Comparison of ENCODE assay signal across 10 cellular contexts in the genomic region with DNA sequence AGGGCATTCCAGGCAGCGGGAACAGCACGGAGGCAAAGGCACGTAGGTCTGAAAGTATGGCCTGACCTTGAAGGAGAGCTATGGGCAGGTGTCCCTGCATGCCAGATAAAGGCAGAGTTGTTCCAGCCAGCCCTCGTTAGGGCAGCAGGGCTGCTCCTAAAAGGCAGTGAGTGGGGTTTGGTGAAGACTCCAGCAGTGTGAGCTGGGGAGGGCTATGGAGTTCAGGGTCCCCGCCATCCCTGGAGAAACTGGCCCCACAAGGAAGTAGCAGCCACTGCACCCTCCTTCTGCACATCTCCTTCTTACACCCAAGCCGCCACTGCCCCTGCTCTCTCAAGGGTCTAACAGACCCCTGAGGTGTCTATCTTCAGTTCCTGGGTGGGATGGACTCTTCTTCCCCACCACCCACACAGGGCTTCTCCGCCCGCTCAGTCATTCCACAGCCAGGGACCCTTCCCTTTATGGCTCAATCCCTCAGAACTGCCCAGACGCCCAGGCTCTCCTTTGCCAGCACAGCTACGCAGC. TPM values are rescaled to one million over a fixed set of nuclear protein-coding genes. Genes with fewer than 3 reads are reported as not detected.
DNase-seq lines count a peak whose midpoint lies in the region; ATAC-seq and TF ChIP-seq lines count a peak whose summit lies in the region.
"Had no signal": no experiment of that assay in that cellular context is flagged by ENCODE, and none has a peak within 500 bp of the region (broad histone marks: within the 10 kb centered on the region; RNA-seq: fewer than 3 reads in every experiment).

No MANE protein-coding gene starts in this region.

- POLR2A ChIA-PET in HEK293 (lab: Yijun Ruan, JAX): no interaction called here

- no peaks in the 10 kb centered on the region for H3K27me3 ChIP-seq in iPS-20b (ENCODE audit: insufficient read depth, low read length)
- H3K27me3 ChIP-seq: SJCRH30 had no signal

- CTCF ChIA-PET in HEK293 (lab: Yijun Ruan, JAX): interaction anchor here (2.1 kb wide), 1 partner anchor 267 kb away, joined by 5 read pairs; no protein-coding TSS in a partner anchor

- TF ChIP-seq CTCF in HEK293 (tag by site-specific recombination; IDR thresholded peaks at IDR 0.05): no peak
- TF ChIP-seq CTCF in GM13976 (IDR thresholded peaks at IDR 0.05; ENCODE audit: borderline replicate concordance, control extremely low read depth, extremely low read depth, insufficient read depth, missing control alignments): no peak

- ATAC-seq in activated T-helper 17 cell treated with anti-CD3 and anti-CD28 coated beads, Interleukin-2, amount 50 U/mL, for 72 hours (replicated peaks): no peak
- no peak for ATAC-seq in stimulated activated effector memory CD8-positive, alpha-beta T cell treated with anti-CD3 and anti-CD28 coated beads, Interleukin-12 subunit alpha, Interleukin-12 subunit beta, amount 100 ng/mL, for 72 hours
- no peak for ATAC-seq in GM18909 (IDR thresholded peaks at IDR 0.05; ENCODE audit: poor library complexity, unreplicated experiment)
- ATAC-seq in GM21717 (IDR thresholded peaks at IDR 0.05; ENCODE audit: unreplicated experiment): no peak

- peaks cover 100% of the 10 kb centered on the region for H3K36me3 Mint-ChIP-seq in activated T-helper 17 cell treated with anti-CD3 and anti-CD28 coated beads, Interleukin-2, amount 50 U/mL, for 72 hours (ENCODE audit: low read depth)
- H3K36me3 Mint-ChIP-seq in stimulated activated effector memory CD8-positive, alpha-beta T cell treated with anti-CD3 and anti-CD28 coated beads, Interleukin-12 subunit alpha, Interleukin-12 subunit beta, amount 100 ng/mL, for 72 hours: peaks cover 91% of the 10 kb centered on the region

- H3K4me1 Mint-ChIP-seq in activated T-helper 17 cell treated with anti-CD3 and anti-CD28 coated beads, Interleukin-2, amount 50 U/mL, for 72 hours: peaks cover 46% of the 10 kb centered on the region
- peaks cover 92% of the 10 kb centered on the region for H3K4me1 Mint-ChIP-seq in stimulated activated effector memory CD8-positive, alpha-beta T cell treated with anti-CD3 and anti-CD28 coated beads, Interleukin-12 subunit alpha, Interleukin-12 subunit beta, amount 100 ng/mL, for 72 hours

- no peaks in the 10 kb centered on the region for H3K9me3 ChIP-seq in HEK293 (ENCODE audit: control insufficient read depth, insufficient read depth, low read depth, low read length)
- H3K9me3 ChIP-seq in iPS-20b (ENCODE audit: insufficient read depth, low read depth, low read length): no peaks in the 10 kb centered on the region
- H3K9me3 ChIP-seq: SJCRH30 had no signal

- no peaks in the 10 kb centered on the region for H3K36me3 ChIP-seq in HEK293 (ENCODE audit: control insufficient read depth in 2 of 2, insufficient read depth in 1 of 2, low read length in 2 of 2)
- no peaks in the 10 kb centered on the region for H3K36me3 ChIP-seq in iPS-20b (ENCODE audit: insufficient read depth, low read depth, low read length)
- H3K36me3 ChIP-seq: SJCRH30 had no signal

- no peaks in the 10 kb centered on the region for H3K27me3 Mint-ChIP-seq in activated T-helper 17 cell treated with anti-CD3 and anti-CD28 coated beads, Interleukin-2, amount 50 U/mL, for 72 hours

- H3K27ac Mint-ChIP-seq in activated T-helper 17 cell treated with anti-CD3 and anti-CD28 coated beads, Interleukin-2, amount 50 U/mL, for 72 hours: peak overlapping the region; percentile 98
- H3K27ac Mint-ChIP-seq in stimulated activated effector memory CD8-positive, alpha-beta T cell treated with anti-CD3 and anti-CD28 coated beads, Interleukin-12 subunit alpha, Interleukin-12 subunit beta, amount 100 ng/mL, for 72 hours: peak overlapping the region; percentile 96

- H3K9ac ChIP-seq in iPS-20b (ENCODE audit: low read depth, low read length): 0 out of 2 replicates have a peak overlapping the region, but pooled peaks have one; percentile 76

- H3K4me3 ChIP-seq in HEK293 (ENCODE audit: low read depth, low read length) (no peak overlapping the region), iPS-20b (ENCODE audit: low read length) (peak overlapping the region; percentile 66; the same call in 1 of the 2 replicates)

- H3K4me1 ChIP-seq in HEK293 (ENCODE audit: control insufficient read depth, insufficient read depth, low read length) (no peaks in the 10 kb centered on the region), iPS-20b (ENCODE audit: insufficient read depth, low read length) (peaks cover 64% of the 10 kb centered on the region)

- no peaks in the 10 kb centered on the region for H3K9me3 Mint-ChIP-seq in activated T-helper 17 cell treated with anti-CD3 and anti-CD28 coated beads, Interleukin-2, amount 50 U/mL, for 72 hours
- H3K9me3 Mint-ChIP-seq in stimulated activated effector memory CD8-positive, alpha-beta T cell treated with anti-CD3 and anti-CD28 coated beads, Interleukin-12 subunit alpha, Interleukin-12 subunit beta, amount 100 ng/mL, for 72 hours: no peaks in the 10 kb centered on the region

- peak overlapping the region; percentile 91 for H3K4me3 Mint-ChIP-seq in activated T-helper 17 cell treated with anti-CD3 and anti-CD28 coated beads, Interleukin-2, amount 50 U/mL, for 72 hours
- H3K4me3 Mint-ChIP-seq in stimulated activated effector memory CD8-positive, alpha-beta T cell treated with anti-CD3 and anti-CD28 coated beads, Interleukin-12 subunit alpha, Interleukin-12 subunit beta, amount 100 ng/mL, for 72 hours: peak overlapping the region; percentile 88

- H3K27ac ChIP-seq in HEK293 (ENCODE audit: extremely low read depth, low read depth, low read length) (no peak overlapping the region), iPS-20b (ENCODE audit: low read length) (no peak overlapping the region)
- H3K27ac ChIP-seq: SJCRH30 had no signal

- no peak for DNase-seq in stimulated activated effector memory CD8-positive, alpha-beta T cell treated with anti-CD3 and anti-CD28 coated beads, Interleukin-12 subunit alpha, Interleukin-12 subunit beta, amount 100 ng/mL, for 72 hours (ENCODE audit: low spot score in 2 of 2)
- DNase-seq in cerebellar cortex (ENCODE audit: low spot score): no peak
- DNase-seq in GM13976 (ENCODE audit: low spot score): no peak
- DNase-seq: SJCRH30 had no signal

- in situ Hi-C loops in GM13976 (cut with MboI; ENCODE audit: low sequenced_read_pairs, unreplicated experiment): no loop called here

TF ChIP-seq in HEK293, 187 proteins besides CTCF, POLR2A, EP300 and RAD21:
- TF ChIP-seq ZFHX2 (tag by site-specific recombination; conservative IDR thresholded peaks at IDR 0.05): peak; percentile 20; the same call in 1 of the 2 replicates
- TF ChIP-seq ZNF76 (tag by site-specific recombination; IDR thresholded peaks at IDR 0.05; ENCODE audit: borderline replicate concordance, low read depth): no peak

RNA-seq across cellular contexts. Expression of a gene that starts 1.4 kb away (rescaled TPM):
- total RNA-seq in activated T-helper 17 cell treated with anti-CD3 and anti-CD28 coated beads, Interleukin-2, amount 50 U/mL, for 72 hours: 100 to 1,000 TPM; 169 to 184 TPM

RNA-seq across cellular contexts. Expression of a gene that starts 56.8 kb away (rescaled TPM):
- not detected for total RNA-seq in activated T-helper 17 cell treated with anti-CD3 and anti-CD28 coated beads, Interleukin-2, amount 50 U/mL, for 72 hours
- total RNA-seq: glomerular endothelial cell, SJCRH30 had no signal
